15 cellular contexts compared by ENCODE assay signal in genomic region chr7:66504131-66504530, GRCh38.
"Had no signal": no experiment of that assay in that cellular context is flagged by ENCODE, and none has a peak within 500 bp of the region (broad histone marks: within the 10 kb centered on the region; RNA-seq: fewer than 3 reads in every experiment).

No MANE protein-coding gene starts in this region.

- H3K4me1 Mint-ChIP-seq: nephron had no signal

- H3K9me3 Mint-ChIP-seq: activated T-helper 1 cell treated with anti-CD3 and anti-CD28 coated beads, Interleukin-12 subunit alpha, Interleukin-12 subunit beta, Interleukin-2, Interleukin-4 antibody, amounts not matched to agents 30 ng/mL and 10 ng/mL and 1 ng/mL, durations not matched to agents 14 hours and 24 hours and 36 hours; nephron; stimulated activated naive CD8-positive, alpha-beta T cell treated with anti-CD3 and anti-CD28 coated beads, Interleukin-15, Interleukin-2, amounts not matched to agents 100 ng/mL and 50 ng/mL, for 24 hours had no signal

- H3K4me3 Mint-ChIP-seq: activated T-helper 1 cell treated with anti-CD3 and anti-CD28 coated beads, Interleukin-12 subunit alpha, Interleukin-12 subunit beta, Interleukin-2, Interleukin-4 antibody, amounts not matched to agents 30 ng/mL and 10 ng/mL and 1 ng/mL, durations not matched to agents 14 hours and 24 hours and 36 hours; nephron; stimulated activated naive CD8-positive, alpha-beta T cell treated with anti-CD3 and anti-CD28 coated beads, Interleukin-15, Interleukin-2, amounts not matched to agents 100 ng/mL and 50 ng/mL, for 24 hours had no signal

- DNase-seq: activated CD4-positive, alpha-beta T cell treated with anti-CD3 and anti-CD28 coated beads for 1 hour; activated CD4-positive, alpha-beta T cell treated with anti-CD3 and anti-CD28 coated beads, Interleukin-2, amount 50 U/mL, for 4 hours; activated naive CD4-positive, alpha-beta T cell treated with Interleukin-2 at 50 U/mL for 16 hours; dermis blood vessel endothelial cell; effector memory CD4-positive, alpha-beta T cell; lower lobe of right lung; stimulated activated CD4-positive, alpha-beta T cell treated with anti-CD3 and anti-CD28 coated beads, Interleukin-2, amount 100 ng/mL, for 24 hours; T-helper 2 cell; trophoblast cell; WERI-Rb-1 had no signal

- H3K27ac ChIP-seq: breast epithelium, lower lobe of right lung, WERI-Rb-1 had no signal

- H3K4me1 ChIP-seq: breast epithelium had no signal

- FAIRE-seq: astrocyte had no signal

- H3K9me3 ChIP-seq: breast epithelium, lower lobe of right lung had no signal

- H3K27ac Mint-ChIP-seq: activated T-helper 1 cell treated with anti-CD3 and anti-CD28 coated beads, Interleukin-12 subunit alpha, Interleukin-12 subunit beta, Interleukin-2, Interleukin-4 antibody, amounts not matched to agents 30 ng/mL and 10 ng/mL and 1 ng/mL, durations not matched to agents 14 hours and 24 hours and 36 hours; nephron; stimulated activated naive CD8-positive, alpha-beta T cell treated with anti-CD3 and anti-CD28 coated beads, Interleukin-15, Interleukin-2, amounts not matched to agents 100 ng/mL and 50 ng/mL, for 24 hours had no signal

- H3K4me3 ChIP-seq: breast epithelium, lower lobe of right lung had no signal

- H3K36me3 ChIP-seq: breast epithelium, lower lobe of right lung, WERI-Rb-1 had no signal
